8 cellular contexts compared by ENCODE assay signal in the genomic region with DNA sequence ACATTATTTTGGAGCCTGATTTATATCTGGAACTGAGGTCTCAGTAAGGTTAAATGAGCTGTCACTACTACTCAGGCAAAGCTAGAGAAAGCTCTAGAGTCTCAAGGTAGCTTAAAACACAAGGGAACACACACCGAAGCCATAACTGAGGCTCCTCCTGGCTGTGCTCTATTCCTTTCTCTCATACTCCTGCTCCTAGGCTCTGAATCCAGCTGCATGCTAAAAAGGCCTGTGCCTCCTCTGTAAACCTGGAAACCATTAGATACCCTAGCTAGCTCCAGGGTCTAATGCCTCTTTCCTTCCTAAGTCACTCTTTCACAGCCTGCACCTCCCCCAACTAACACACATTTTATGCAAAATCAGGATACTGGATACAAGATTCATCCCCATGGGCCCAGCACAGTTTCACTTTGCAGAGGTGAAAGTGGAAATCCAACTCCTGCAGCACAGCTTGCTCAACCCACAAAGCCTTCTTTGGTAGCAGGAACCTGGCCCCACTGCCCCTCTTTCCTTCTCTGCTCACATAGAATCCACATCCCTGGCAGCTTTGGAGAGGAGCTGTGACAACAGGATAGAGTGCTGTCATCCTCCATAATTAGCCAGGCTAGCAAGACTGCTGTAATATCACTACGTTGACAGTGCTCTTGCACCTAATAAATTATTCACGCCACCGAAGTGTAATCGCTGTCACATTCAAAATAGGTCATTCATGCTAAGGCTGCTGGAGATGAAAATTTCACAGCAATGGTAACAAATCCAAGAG. TPM values are rescaled to one million over a fixed set of nuclear protein-coding genes. Genes with fewer than 3 reads are reported as not detected.
A peak's percentile ranks its signal among the peaks of the same experiment; 100 is the strongest.
DNase-seq lines count a peak whose midpoint lies in the region; ATAC-seq, FAIRE-seq and TF ChIP-seq lines count a peak whose summit lies in the region.

No MANE protein-coding gene starts in this region.

- FAIRE-seq in H54 (lab: Jason Lieb, UNC) (no peak), pancreas (lab: Jason Lieb, UNC) (no peak)

- peak overlapping the region; percentile 74 for H3K4me2 ChIP-seq in BLaER1

- intact Hi-C loops in left cardiac atrium (cut with DNase I) (no loop called here), pancreas (cut with DNase I) (no loop called here)

- DNase-seq in NCI-H510A treated with DMSO at 0.1 percent for 48 hours (lab: John Stamatoyannopoulos, UW) (peak; percentile 82), left cardiac atrium (no peak), ecto neural progenitor cell (ENCODE audit: low spot score) (no peak), H54 (ENCODE audit: insufficient read length, low spot score) (no peak), pancreas (no peak)

- H3K27me3 ChIP-seq in BLaER1 (no peaks in the 10 kb centered on the region), pancreas (peaks cover 0 to 5% (median 0%) of the 10 kb centered on the region in 4 donors)

- H3K27ac ChIP-seq in BLaER1 (peak overlapping the region; percentile 71), pancreas (no peak overlapping the region)

- H3K4me3 ChIP-seq in BLaER1 (peak overlapping the region; percentile 32), pancreas (no peak overlapping the region)

- no peak for TF ChIP-seq POLR2A in H54 (IDR thresholded peaks at IDR 0.05; ENCODE audit: low read depth, low read length)

- H3K9ac ChIP-seq in BLaER1 = peak overlapping the region; percentile 42; the same call in 1 of the 2 replicates

- TF ChIP-seq CTCF in pancreas (IDR thresholded peaks at IDR 0.05) = no peak

- H3K36me3 ChIP-seq in BLaER1 (no peaks in the 10 kb centered on the region), pancreas (no peaks in the 10 kb centered on the region)

- H4K20me1 ChIP-seq in BLaER1 = no peaks in the 10 kb centered on the region

- ATAC-seq in GM18909 (IDR thresholded peaks at IDR 0.05; ENCODE audit: poor library complexity, unreplicated experiment) (peak; percentile 29), left cardiac atrium (peak; percentile 45 to 76), GM18867 (IDR thresholded peaks at IDR 0.05; ENCODE audit: unreplicated experiment) (no peak), pancreas (no peak)

- H3K4me1 ChIP-seq in BLaER1 (peaks cover 55% of the 10 kb centered on the region), pancreas (no peaks in the 10 kb centered on the region)

- H3K9me3 ChIP-seq in BLaER1 = no peaks in the 10 kb centered on the region
- H3K9me3 ChIP-seq in pancreas = no peaks in the 10 kb centered on the region

- 80 to 85% methylated on average over 5 of the region's 5 CpGs for WGBS in pancreas, 2 donors

RNA-seq across cellular contexts. Expression of gene RIPOR2, which starts 16.9 kb away (rescaled TPM):
- total RNA-seq in left cardiac atrium (1 to 10 TPM; 4.8 to 5.4 TPM), pancreas (1 to 10 TPM in 4 of 6 donors, under 1 TPM in 2; 0.28 to 3.7 (median 1.1) TPM)
- polyA plus RNA-seq in pancreas = under 1 TPM; 0.38 to 0.89 TPM

Comparison
In these comparisons a context has a peak if more than half of its experiments do, and no peak if none do; other contexts are left out.
1. ATAC-seq: peak in GM18909 (single experiment) and left cardiac atrium (2 of 2); none in GM18867 (single experiment) and pancreas (0 of 4).